Comparison of ENCODE assay signal across 8 cellular contexts in the genomic region with DNA sequence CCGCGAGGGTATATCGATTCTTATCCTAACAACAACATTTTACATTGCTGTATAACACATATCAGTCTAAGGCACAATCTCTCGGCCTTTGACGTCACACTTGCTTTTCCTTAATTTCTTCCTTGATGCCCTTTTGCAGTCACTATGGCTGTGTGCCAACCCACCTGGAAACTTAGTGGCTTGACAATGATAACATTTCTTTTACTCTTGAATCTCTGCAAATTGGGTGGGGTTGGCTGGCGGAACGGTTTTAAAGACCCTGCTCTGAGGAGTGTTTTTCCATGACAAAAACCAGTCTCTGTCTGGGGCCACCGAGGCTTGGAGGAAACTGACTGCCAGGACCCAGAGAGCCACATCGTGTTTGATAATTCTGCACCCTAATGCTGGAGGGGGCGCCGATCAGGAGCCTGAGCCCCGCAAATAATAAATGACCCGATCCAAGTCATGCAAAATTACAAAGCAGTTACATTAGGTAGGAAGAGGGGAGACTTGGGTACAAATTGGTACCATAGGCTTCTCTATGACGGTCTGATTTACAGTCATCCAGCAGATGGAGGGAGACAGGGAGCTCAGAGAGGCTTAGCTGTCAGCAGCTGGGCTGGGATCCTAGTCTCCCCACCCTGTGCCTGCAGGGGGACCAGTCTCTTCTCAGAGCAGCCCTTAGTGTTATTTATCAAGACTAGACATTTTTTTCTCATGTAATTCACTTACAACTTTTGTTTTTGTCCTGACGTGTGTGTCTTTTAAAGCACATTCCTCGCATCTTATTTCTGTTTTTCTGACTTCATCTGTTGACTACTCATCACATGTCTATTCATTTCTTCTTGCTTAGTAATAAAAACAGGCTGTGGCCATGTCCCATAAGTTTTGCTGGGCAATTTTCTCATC.
DNase-seq lines count a peak whose midpoint lies in the region; ATAC-seq and TF ChIP-seq lines count a peak whose summit lies in the region.

No MANE protein-coding gene starts in this region.

- H3K9ac ChIP-seq in H9 (ENCODE audit: extremely low read depth, insufficient read length, low read length): no peak overlapping the region

- no peak overlapping the region for H3K14ac ChIP-seq in H9 (ENCODE audit: insufficient read depth, low read length)

- H2BK5ac ChIP-seq in H9 (ENCODE audit: insufficient read length, low read length): no peak overlapping the region

- no peak overlapping the region for H3T11ph ChIP-seq in H9 (ENCODE audit: low read length)

- no peak overlapping the region for H3K23ac ChIP-seq in H9 (ENCODE audit: insufficient read length, low read depth, low read length)

- no peaks in the 10 kb centered on the region for H3K79me1 ChIP-seq in H9 (ENCODE audit: insufficient read depth, low read depth, low read length, poor library complexity, severe bottlenecking)

- no peak overlapping the region for H4K8ac ChIP-seq in H9 (replicated peaks; ENCODE audit: insufficient read length, low read depth, low read length)

- H2BK20ac ChIP-seq in H9 (ENCODE audit: low read depth, low read length, poor library complexity, severe bottlenecking): no peak overlapping the region

- H3K23me2 ChIP-seq in H9 (ENCODE audit: insufficient read length, low read depth, low read length, poor library complexity, severe bottlenecking): peaks cover 4% of the 10 kb centered on the region

- H3K79me2 ChIP-seq in H9 (ENCODE audit: insufficient read depth, low read length): no peaks in the 10 kb centered on the region

- H2AK5ac ChIP-seq in H9 (ENCODE audit: insufficient read length, low read length): no peak overlapping the region

- no peak overlapping the region for H3K18ac ChIP-seq in H9 (ENCODE audit: insufficient read length, low read depth, low read length)

- no peaks in the 10 kb centered on the region for H3K36me3 Mint-ChIP-seq in H9 (ENCODE audit: insufficient read depth in 1 of 3, low read depth in 3 of 3)

- H4K5ac ChIP-seq in H9 (ENCODE audit: insufficient read length, low read depth, low read length): no peak overlapping the region

- no peaks in the 10 kb centered on the region for H4K20me1 ChIP-seq in H9 (ENCODE audit: control insufficient read depth, insufficient read depth, insufficient read length)

- no peaks in the 10 kb centered on the region for H3K9me3 Mint-ChIP-seq in H9

- TF ChIP-seq CTCF in AG04450 (IDR thresholded peaks at IDR 0.05; ENCODE audit: low read depth, low read length): peak; percentile 49
- peak; percentile 54 for TF ChIP-seq CTCF in H9 (conservative IDR thresholded peaks at IDR 0.05)
- TF ChIP-seq CTCF in kidney epithelial cell (IDR thresholded peaks at IDR 0.05; ENCODE audit: insufficient read depth, low read length, poor library complexity, severe bottlenecking): peak; percentile 8

- no CpG with 5 or more reads among the region's 16 CpGs for WGBS in H9 (ENCODE audit: extremely low coverage, insufficient read length, low lambda C conversion rate)

- no peaks in the 10 kb centered on the region for H3K27me3 ChIP-seq in AG04450 (ENCODE audit: control insufficient read depth, insufficient read depth, low read length)
- no peaks in the 10 kb centered on the region; the same call in 1 of the 2 replicates for H3K27me3 ChIP-seq in H9 (ENCODE audit: insufficient read depth, low read length)
- no peaks in the 10 kb centered on the region for H3K27me3 ChIP-seq in kidney epithelial cell (ENCODE audit: control insufficient read depth, insufficient read depth, low read length)

- peak overlapping the region; percentile 92 for H3K27ac ChIP-seq in AG04450 (ENCODE audit: low read depth, low read length)
- H3K27ac ChIP-seq in H9 (ENCODE audit: insufficient read length, low read depth, low read length): no peak overlapping the region

- peaks cover 10 to 11% of the 10 kb centered on the region in 2 experiments for H3K4me1 Mint-ChIP-seq in H9

- no peak overlapping the region for H3K4ac ChIP-seq in H9 (ENCODE audit: low read depth, low read length)

- no peak overlapping the region for H4K91ac ChIP-seq in H9 (ENCODE audit: insufficient read length, low read depth, low read length)

- H3K9me3 ChIP-seq in AG04450 (ENCODE audit: control insufficient read depth, insufficient read depth, low read length): no peaks in the 10 kb centered on the region; the same call in 1 of the 2 replicates
- H3K9me3 ChIP-seq in H9 (ENCODE audit: control insufficient read depth, low read depth, low read length): no peaks in the 10 kb centered on the region

- POLR2A ChIA-PET in AG04450 (lab: Yijun Ruan, JAX): interaction anchor here (1.0 to 2.1 kb wide), 2 partner anchors 30 kb away, joined by 4 to 5 read pairs; no protein-coding TSS in a partner anchor

- ATAC-seq in GM21360 (IDR thresholded peaks at IDR 0.05; ENCODE audit: unreplicated experiment): no peak

- H2BK15ac ChIP-seq in H9 (ENCODE audit: low read depth, low read length): no peak overlapping the region

- H3K56ac ChIP-seq in H9 (ENCODE audit: insufficient read length, low read depth, low read length): no peak overlapping the region

- no peak overlapping the region for H3K4me3 ChIP-seq in AG04450 (ENCODE audit: low read depth, low read length)
- no peak overlapping the region for H3K4me3 ChIP-seq in kidney epithelial cell (ENCODE audit: low read depth, low read length)

- no peaks in the 10 kb centered on the region for H3K36me3 ChIP-seq in kidney epithelial cell (ENCODE audit: control insufficient read depth, insufficient read depth, low read length)

- CTCF ChIA-PET in AG04450 (lab: Charles Lee): interaction anchor here (1.1 to 11.2 kb wide), 3 partner anchors 8 to 46 kb away, joined by 5 to 89 read pairs (median 7); no protein-coding TSS in a partner anchor

- DNase-seq in AG04450 (ENCODE audit: low read depth, low spot score): peak; percentile 78
- no peak for DNase-seq in H9
- peak; percentile 95 for DNase-seq in amniotic epithelial cell (ENCODE audit: low read depth)
- peak; percentile 26 for DNase-seq in kidney epithelial cell (ENCODE audit: low read depth)
- no peak for DNase-seq in NCI-H1436 (lab: John Stamatoyannopoulos, UW)
- DNase-seq in GM19240 (ENCODE audit: insufficient read length, low spot score): no peak
- no peak for DNase-seq in activated CD4-positive, alpha-beta T cell treated with anti-CD3 and anti-CD28 coated beads, Interleukin-2, amount 50 U/mL, for 48 hours

- peaks cover 38% of the 10 kb centered on the region for H3K27me3 Mint-ChIP-seq in H9 (ENCODE audit: low read depth)

- no peaks in the 10 kb centered on the region for H3K4me1 ChIP-seq in H9 (ENCODE audit: insufficient read depth, low read length)

- H3K27ac Mint-ChIP-seq in H9: no peak overlapping the region

- H3K4me3 Mint-ChIP-seq in H9: no peak overlapping the region

- no peak overlapping the region for H2AFZ ChIP-seq in H9 (ENCODE audit: low read length)

- no peak overlapping the region for H2BK12ac ChIP-seq in H9 (ENCODE audit: insufficient read length, low read depth, low read length)

- H3K4me2 ChIP-seq in H9 (ENCODE audit: insufficient read depth, insufficient read length, low read length): no peak overlapping the region

- no peak overlapping the region for H2BK120ac ChIP-seq in H9 (ENCODE audit: low read depth, low read length, poor library complexity, severe bottlenecking)

Comparison
In these comparisons a context has a peak if more than half of its experiments do, and no peak if none do; other contexts are left out.
1. DNase-seq: peak in AG04450 (single experiment), amniotic epithelial cell (single experiment) and kidney epithelial cell (single experiment); none in H9 (single experiment), NCI-H1436 (single experiment), GM19240 (single experiment) and activated CD4-positive, alpha-beta T cell treated with anti-CD3 and anti-CD28 coated beads, Interleukin-2, amount 50 U/mL, for 48 hours (0 of 2).
2. Peak in every context shown above with its lines, with median percentiles within 50 percentile points of each other: CTCF ChIP-seq.